13 cellular contexts compared by ENCODE assay signal in genomic region chr9:126394802-126395201, GRCh38.
"Had no signal": no experiment of that assay in that cellular context is flagged by ENCODE, and none has a peak within 500 bp of the region (broad histone marks: within the 10 kb centered on the region; RNA-seq: fewer than 3 reads in every experiment).

No MANE protein-coding gene starts in this region.

- H3K4me3 Mint-ChIP-seq: activated CD4-positive, alpha-beta memory T cell treated with anti-CD3 and anti-CD28 coated beads, Interleukin-2, amount 10 ng/mL, durations not matched to agents 7 days and 5 days; activated CD4-positive, alpha-beta T cell treated with anti-CD3 and anti-CD28 coated beads for 36 hours; activated naive CD4-positive, alpha-beta T cell treated with anti-CD3 and anti-CD28 coated beads for 36 hours; activated T-helper 17 cell treated with anti-CD3 and anti-CD28 coated beads, Interleukin-2, amount 50 U/mL, for 72 hours; brain had no signal

- H3K9me3 ChIP-seq: adrenal gland, esophagus squamous epithelium, sigmoid colon, testis, upper lobe of right lung had no signal

- H3K27me3 Mint-ChIP-seq: activated CD4-positive, alpha-beta T cell treated with anti-CD3 and anti-CD28 coated beads for 36 hours; activated T-helper 17 cell treated with anti-CD3 and anti-CD28 coated beads, Interleukin-2, amount 50 U/mL, for 72 hours had no signal

- DNase-seq: activated CD4-positive, alpha-beta memory T cell treated with anti-CD3 and anti-CD28 coated beads, Interleukin-2, amount 10 ng/mL, durations not matched to agents 7 days and 5 days; activated naive CD4-positive, alpha-beta T cell treated with anti-CD3 and anti-CD28 coated beads for 36 hours; esophagus squamous epithelium; left colon; sigmoid colon; stimulated activated naive CD4-positive, alpha-beta T cell; SW 1271; testis; upper lobe of right lung had no signal

- ATAC-seq: activated CD4-positive, alpha-beta T cell treated with anti-CD3 and anti-CD28 coated beads for 36 hours; activated T-helper 17 cell treated with anti-CD3 and anti-CD28 coated beads, Interleukin-2, amount 50 U/mL, for 72 hours; upper lobe of right lung had no signal

- H3K9me3 Mint-ChIP-seq: activated CD4-positive, alpha-beta memory T cell treated with anti-CD3 and anti-CD28 coated beads, Interleukin-2, amount 10 ng/mL, durations not matched to agents 7 days and 5 days; activated naive CD4-positive, alpha-beta T cell treated with anti-CD3 and anti-CD28 coated beads for 36 hours; activated T-helper 17 cell treated with anti-CD3 and anti-CD28 coated beads, Interleukin-2, amount 50 U/mL, for 72 hours; brain had no signal

- H3K27ac Mint-ChIP-seq: activated CD4-positive, alpha-beta T cell treated with anti-CD3 and anti-CD28 coated beads for 36 hours; activated naive CD4-positive, alpha-beta T cell treated with anti-CD3 and anti-CD28 coated beads for 36 hours; activated T-helper 17 cell treated with anti-CD3 and anti-CD28 coated beads, Interleukin-2, amount 50 U/mL, for 72 hours had no signal
